Comparison of ENCODE assay signal across 16 cellular contexts in genomic region chr2:236169741-236170654, GRCh38. TPM values are rescaled to one million over a fixed set of nuclear protein-coding genes. Genes with fewer than 3 reads are reported as not detected.
DNase-seq lines count a peak whose midpoint lies in the region; ATAC-seq and TF ChIP-seq lines count a peak whose summit lies in the region.
"Had no signal": no experiment of that assay in that cellular context is flagged by ENCODE, and none has a peak within 500 bp of the region (broad histone marks: within the 10 kb centered on the region; RNA-seq: fewer than 3 reads in every experiment).

No MANE protein-coding gene starts in this region.

- H3K27me3 ChIP-seq in NT2/D1 (ENCODE audit: insufficient read depth, insufficient read length) (peaks cover 92% of the 10 kb centered on the region), endodermal cell (ENCODE audit: control insufficient read depth, insufficient read depth, low read length, poor library complexity, severe bottlenecking) (peaks cover 100% of the 10 kb centered on the region), trophoblast cell (ENCODE audit: insufficient read depth, low read length) (peaks cover 88% of the 10 kb centered on the region)

- 4% methylated on average over 8 to 38 of the region's 38 CpGs for WGBS in endodermal cell (ENCODE audit: insufficient coverage in 1 of 2, insufficient read length in 1 of 2), 2 experiments
- no CpG with 5 or more reads among the region's 38 CpGs for WGBS in trophoblast cell (ENCODE audit: extremely low coverage, insufficient coverage, insufficient read length)

- no peak overlapping the region for H2AFZ ChIP-seq in trophoblast cell (ENCODE audit: insufficient read depth, low read length, poor library complexity)

- ATAC-seq in left cardiac atrium, result no peak
- ATAC-seq: right cardiac atrium had no signal

- no peak overlapping the region for H2AK5ac ChIP-seq in trophoblast cell (ENCODE audit: low read length)

- H3K9ac ChIP-seq in NT2/D1 (ENCODE audit: insufficient read length, low read depth) (peak overlapping the region; percentile 6), endodermal cell (ENCODE audit: extremely low read depth, low read length, poor library complexity, severe bottlenecking) (no peak overlapping the region), trophoblast cell (ENCODE audit: low read length) (no peak overlapping the region)

- no peak overlapping the region for H4K12ac ChIP-seq in trophoblast cell (ENCODE audit: low read depth, low read length)

- H3K4ac ChIP-seq in trophoblast cell (ENCODE audit: low read depth, low read length), result no peak overlapping the region

- TF ChIP-seq CTCF in endodermal cell (conservative IDR thresholded peaks at IDR 0.05), result no peak
- no peak for TF ChIP-seq CTCF in foreskin fibroblast (IDR thresholded peaks at IDR 0.05; ENCODE audit: low read depth, low read length)

- H3K27me3 Mint-ChIP-seq in activated T-cell treated with anti-CD3 and anti-CD28 coated beads, Interleukin-2, amount 50 U/mL, for 24 hours, result peaks cover 79% of the 10 kb centered on the region
- H3K27me3 Mint-ChIP-seq in endodermal cell (ENCODE audit: insufficient read depth), result peaks cover 91% of the 10 kb centered on the region

- H3K23ac ChIP-seq in trophoblast cell (ENCODE audit: low read length), result no peak overlapping the region

- H2BK120ac ChIP-seq in trophoblast cell (ENCODE audit: insufficient read depth, low read length, poor library complexity), result no peak overlapping the region

- intact Hi-C loops in left cardiac atrium (cut with DNase I), result loop anchor here in 1 of 2 donors (10.0 kb wide), 1 partner anchor 365 kb away; no protein-coding TSS in a partner anchor

- no peak overlapping the region for H4K8ac ChIP-seq in trophoblast cell (ENCODE audit: low read depth, low read length)

- no peaks in the 10 kb centered on the region for H3K36me3 Mint-ChIP-seq in activated T-cell treated with anti-CD3 and anti-CD28 coated beads, Interleukin-2, amount 50 U/mL, for 24 hours (ENCODE audit: low read depth)
- no peaks in the 10 kb centered on the region for H3K36me3 Mint-ChIP-seq in endodermal cell (ENCODE audit: low read depth)

- H3K4me1 ChIP-seq in NT2/D1 (ENCODE audit: insufficient read depth, insufficient read length) (peaks cover 20% of the 10 kb centered on the region), endodermal cell (ENCODE audit: control insufficient read depth, insufficient read depth, low read length) (peaks cover 10% of the 10 kb centered on the region), trophoblast cell (ENCODE audit: control insufficient read depth in 1 of 2, insufficient read depth in 2 of 2, low read length in 2 of 2) (peaks cover 28 to 34% of the 10 kb centered on the region in 2 experiments)

- peaks cover 5% of the 10 kb centered on the region; the same call in 1 of the 2 replicates for H3K9me3 ChIP-seq in NT2/D1 (ENCODE audit: insufficient read depth, low read length)
- H3K9me3 ChIP-seq in endodermal cell (ENCODE audit: control insufficient read depth, low read length), result no peaks in the 10 kb centered on the region
- H3K9me3 ChIP-seq in trophoblast cell (ENCODE audit: insufficient read depth, low read depth, low read length), result peaks cover 6% of the 10 kb centered on the region
- H3K9me3 ChIP-seq: tibial artery had no signal

- no peaks in the 10 kb centered on the region for H3K79me1 ChIP-seq in trophoblast cell (ENCODE audit: low read length)

- H4K91ac ChIP-seq in trophoblast cell (ENCODE audit: low read depth, low read length), result no peak overlapping the region

- no peak for DNase-seq in activated T-cell treated with anti-CD3 and anti-CD28 coated beads, Interleukin-2, amount 50 U/mL, for 24 hours
- DNase-seq in activated T-cell treated with anti-CD3 and anti-CD28 coated beads for 4 hours (no peak), NT2/D1 (ENCODE audit: low read depth, low spot score) (no peak), endodermal cell (peak; percentile 71), trophoblast cell (no peak), Ammon's horn (ENCODE audit: low spot score) (no peak), foreskin fibroblast (no peak), left cardiac atrium (no peak)
- DNase-seq: activated CD4-positive, alpha-beta T cell treated with anti-CD3 and anti-CD28 coated beads for 4 hours; activated effector memory CD4-positive, alpha-beta T cell treated with anti-CD3 and anti-CD28 coated beads, Interleukin-2, amount 50 U/mL, for 16 hours; foreskin melanocyte; stimulated activated CD4-positive, alpha-beta T cell treated with anti-CD3 and anti-CD28 coated beads, Interleukin-2, amount 100 ng/mL, for 24 hours; stimulated activated CD8-positive, alpha-beta memory T cell treated with anti-CD3 and anti-CD28 coated beads, Interleukin-4, amount 100 ng/mL, for 48 hours; tibial artery had no signal

- H3K9me3 Mint-ChIP-seq in activated T-cell treated with anti-CD3 and anti-CD28 coated beads, Interleukin-2, amount 50 U/mL, for 24 hours, result no peaks in the 10 kb centered on the region
- no peaks in the 10 kb centered on the region for H3K9me3 Mint-ChIP-seq in endodermal cell

- peak overlapping the region; percentile 4 for H3K4me3 Mint-ChIP-seq in activated T-cell treated with anti-CD3 and anti-CD28 coated beads, Interleukin-2, amount 50 U/mL, for 24 hours
- H3K4me3 Mint-ChIP-seq in endodermal cell, result no peak overlapping the region

- peaks cover 16% of the 10 kb centered on the region for H3K4me1 Mint-ChIP-seq in activated T-cell treated with anti-CD3 and anti-CD28 coated beads, Interleukin-2, amount 50 U/mL, for 24 hours (ENCODE audit: low read depth)
- peaks cover 31% of the 10 kb centered on the region for H3K4me1 Mint-ChIP-seq in endodermal cell

- H3K79me2 ChIP-seq in trophoblast cell (ENCODE audit: control insufficient read depth, insufficient read depth, low read length, poor library complexity), result no peaks in the 10 kb centered on the region

- H2BK5ac ChIP-seq in trophoblast cell (ENCODE audit: low read depth, low read length, poor library complexity), result no peak overlapping the region

- H3K18ac ChIP-seq in trophoblast cell (ENCODE audit: low read length), result no peak overlapping the region

- H3K36me3 ChIP-seq in NT2/D1 (ENCODE audit: insufficient read depth, insufficient read length, low read length) (peaks cover 10% of the 10 kb centered on the region), endodermal cell (ENCODE audit: control insufficient read depth, insufficient read depth, low read length) (no peaks in the 10 kb centered on the region), trophoblast cell (ENCODE audit: control insufficient read depth in 1 of 2, insufficient read depth in 2 of 2, low read length in 2 of 2) (no peaks in the 10 kb centered on the region)
- H3K36me3 ChIP-seq: tibial artery had no signal

- peak overlapping the region; percentile 58 for H3K27ac Mint-ChIP-seq in activated T-cell treated with anti-CD3 and anti-CD28 coated beads, Interleukin-2, amount 50 U/mL, for 24 hours
- H3K27ac Mint-ChIP-seq in endodermal cell, result no peak overlapping the region

- H3K4me2 ChIP-seq in trophoblast cell (ENCODE audit: low read length), result peak overlapping the region; percentile 1

- H3K14ac ChIP-seq in trophoblast cell (ENCODE audit: low read length), result no peak overlapping the region

- H3K27ac ChIP-seq in endodermal cell (ENCODE audit: low read depth, low read length) (peak overlapping the region; percentile 68), trophoblast cell (ENCODE audit: low read depth, low read length) (no peak overlapping the region)
- H3K27ac ChIP-seq: tibial artery had no signal

- H3K4me3 ChIP-seq in NT2/D1 (ENCODE audit: insufficient read length, low read depth), result no peak overlapping the region
- peak overlapping the region; percentile 40 for H3K4me3 ChIP-seq in endodermal cell (ENCODE audit: low read length)
- no peak overlapping the region for H3K4me3 ChIP-seq in trophoblast cell (ENCODE audit: low read depth, low read length)
- no peak overlapping the region for H3K4me3 ChIP-seq in foreskin fibroblast (ENCODE audit: low read depth in 1 of 2, low read length in 2 of 2)
- H3K4me3 ChIP-seq: tibial artery had no signal

- no peak overlapping the region for H2BK12ac ChIP-seq in trophoblast cell (ENCODE audit: low read length)

RNA-seq across cellular contexts. Expression of gene GBX2, which starts 1.8 kb away (rescaled TPM):
- under 1 TPM in 1 of 2 donors, not detected in 1; 0.20 TPM for total RNA-seq in endodermal cell
- 26.5 TPM for polyA plus RNA-seq in endodermal cell (2013, experiment 1 of 2)
- polyA plus RNA-seq in endodermal cell (2013, experiment 2 of 2), result 24.3 TPM
- 0.06 and 0.10 TPM in 2 replicates for polyA plus RNA-seq in trophoblast cell (2013)
- total RNA-seq in left cardiac atrium, result not detected
- total RNA-seq: OCI-LY7, right cardiac atrium had no signal
- polyA plus RNA-seq: right cardiac atrium had no signal
